ENCODE assay signal across 21 cellular contexts in the genomic region with DNA sequence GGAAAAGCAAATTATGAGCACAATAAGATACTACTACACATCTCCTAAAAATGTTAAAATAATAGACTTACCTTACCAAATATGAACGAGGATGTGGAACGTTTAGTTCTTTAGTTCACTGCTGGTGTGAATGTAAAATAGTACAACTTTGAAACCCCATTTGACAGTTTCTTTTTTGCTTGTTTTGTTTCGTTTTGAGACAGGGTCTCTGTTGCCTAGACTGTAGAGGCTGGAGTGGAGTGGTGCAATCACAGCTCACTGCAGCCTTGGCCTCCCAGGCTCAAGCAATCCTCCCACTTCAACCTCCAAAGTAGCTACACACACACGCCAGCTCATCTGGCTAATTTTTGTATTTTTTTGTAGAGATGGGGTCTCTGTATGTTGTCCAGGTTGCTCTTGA.
"Had no signal": no experiment of that assay in that cellular context is flagged by ENCODE, and none has a peak within 500 bp of the region (broad histone marks: within the 10 kb centered on the region; RNA-seq: fewer than 3 reads in every experiment).

No MANE protein-coding gene starts in this region.

- H2AFZ ChIP-seq: neural progenitor cell had no signal

- H3K4me1 ChIP-seq: esophagus squamous epithelium, gastroesophageal sphincter, left ventricle myocardium inferior, sigmoid colon, upper lobe of right lung had no signal

- ATAC-seq: gastroesophageal sphincter; naive thymus-derived CD8-positive, alpha-beta T cell; upper lobe of right lung had no signal

- H3K4me2 ChIP-seq: neural progenitor cell, smooth muscle cell had no signal

- DNase-seq: activated CD4-positive, alpha-beta memory T cell treated with anti-CD3 and anti-CD28 coated beads for 36 hours; activated CD4-positive, alpha-beta T cell treated with anti-CD3 and anti-CD28 coated beads for 48 hours; activated effector memory CD4-positive, alpha-beta T cell treated with anti-CD3 and anti-CD28 coated beads, Interleukin-2, amount 50 U/mL, for 16 hours; activated naive CD4-positive, alpha-beta T cell treated with anti-CD3 and anti-CD28 coated beads, Interleukin-2, amount 10 ng/mL, durations not matched to agents 7 days and 5 days; activated T-cell treated with anti-CD3 and anti-CD28 coated beads, Interleukin-2, amount 50 U/mL, for 72 hours; cerebellar nuclear complex; esophagus squamous epithelium; head of caudate nucleus; hypothalamus; left ventricle myocardium inferior; mammary epithelial cell; naive thymus-derived CD8-positive, alpha-beta T cell; retina; sigmoid colon; stimulated activated CD4-positive, alpha-beta T cell treated with anti-CD3 and anti-CD28 coated beads, Interleukin-2, amount 100 ng/mL, for 48 hours; stimulated activated naive CD4-positive, alpha-beta T cell treated with Interleukin-2 at 50 U/mL for 16 hours; upper lobe of right lung had no signal

- H3K27ac ChIP-seq: coronary artery, esophagus squamous epithelium, gastroesophageal sphincter, left ventricle myocardium inferior, neural progenitor cell, sigmoid colon, upper lobe of right lung had no signal

- H3K36me3 ChIP-seq: esophagus squamous epithelium, gastroesophageal sphincter, left ventricle myocardium inferior, neural progenitor cell, sigmoid colon, upper lobe of right lung had no signal

- H3K9me3 ChIP-seq: esophagus squamous epithelium, gastroesophageal sphincter, left ventricle myocardium inferior, sigmoid colon, upper lobe of right lung had no signal

- H3K4me3 ChIP-seq: coronary artery, esophagus squamous epithelium, gastroesophageal sphincter, left ventricle myocardium inferior, neural progenitor cell, sigmoid colon, smooth muscle cell, upper lobe of right lung had no signal

- H3K27me3 ChIP-seq: esophagus squamous epithelium, gastroesophageal sphincter, neural progenitor cell, sigmoid colon, upper lobe of right lung had no signal

- H3K9ac ChIP-seq: neural progenitor cell had no signal
